Comparison of ENCODE assay signal across 18 cellular contexts in genomic region chr1:77776007-77776725, GRCh38. TPM values are rescaled to one million over a fixed set of nuclear protein-coding genes. Genes with fewer than 3 reads are reported as not detected.
DNase-seq lines count a peak whose midpoint lies in the region; ATAC-seq and TF ChIP-seq lines count a peak whose summit lies in the region.
"Had no signal": no experiment of that assay in that cellular context is flagged by ENCODE, and none has a peak within 500 bp of the region (broad histone marks: within the 10 kb centered on the region; RNA-seq: fewer than 3 reads in every experiment).

No MANE protein-coding gene starts in this region.

- H4K91ac ChIP-seq in IMR-90 (ENCODE audit: insufficient read depth, low read depth, low read length): no peak overlapping the region

- H3K9ac ChIP-seq in BLaER1 (no peak overlapping the region), IMR-90 (ENCODE audit: low read depth, low read length) (no peak overlapping the region)

- peak overlapping the region; percentile 16 for H3K4me3 Mint-ChIP-seq in neural crest cell
- H3K4me3 Mint-ChIP-seq: CD4-positive, alpha-beta memory T cell had no signal

- H2AFZ ChIP-seq in IMR-90 (replicated peaks; ENCODE audit: low read length, poor library complexity) (no peak overlapping the region), hepatocyte (peak overlapping the region; percentile 39)
- H2AFZ ChIP-seq: PC-9 had no signal

- no peak overlapping the region for H2BK15ac ChIP-seq in IMR-90 (ENCODE audit: low read depth, low read length)

- ATAC-seq in IMR-90 (ENCODE audit: low read depth): peak; percentile 7; the same call in 1 of the 2 replicates
- ATAC-seq in GM18519 (IDR thresholded peaks at IDR 0.05; ENCODE audit: low FRiP score, unreplicated experiment): no peak

- no peak overlapping the region for H2BK120ac ChIP-seq in IMR-90 (ENCODE audit: low read depth, low read length)

- H3K4me1 Mint-ChIP-seq in neural crest cell: peaks cover 19% of the 10 kb centered on the region

- TF ChIP-seq POLR2A in IMR-90 (IDR thresholded peaks at IDR 0.05; ENCODE audit: low read depth, low read length) (no peak), suprapubic skin (IDR thresholded peaks at IDR 0.05) (no peak)

- no TSS peak for BruUV-seq in IMR-90 (replicated peaks; lab: Mats Ljungman, UMichigan)

- no CpG with 5 or more reads among the region's 7 CpGs for WGBS in IMR-90 (ENCODE audit: extremely low coverage in 2 of 2, insufficient read length in 1 of 2), 2 experiments
- 43% methylated on average over 7 of the region's 7 CpGs for WGBS in hepatocyte (ENCODE audit: low lambda C conversion rate, missing lambda C conversion rate)
- 72% methylated on average over 7 of the region's 7 CpGs for WGBS in suprapubic skin

- no peak overlapping the region; the same call in 1 of the 2 replicates for H3K4ac ChIP-seq in IMR-90 (ENCODE audit: low read depth, low read length)

- H3K36me3 Mint-ChIP-seq in neural crest cell (ENCODE audit: low read depth): no peaks in the 10 kb centered on the region

- dilution Hi-C loops in IMR-90 (cut with HindIII; ENCODE audit: low sequenced_read_pairs, unreplicated experiment): no loop called here

- H4K8ac ChIP-seq in IMR-90 (ENCODE audit: low read depth in 2 of 2, low read length in 2 of 2): no peak overlapping the region

- H4K20me1 ChIP-seq in BLaER1 (peaks cover 6% of the 10 kb centered on the region; the same call in 1 of the 2 replicates), IMR-90 (ENCODE audit: insufficient read depth, low read length) (no peaks in the 10 kb centered on the region), hepatocyte (ENCODE audit: insufficient read depth, poor library complexity, severe bottlenecking) (peaks cover 1% of the 10 kb centered on the region)

- in situ Hi-C loops in IMR-90 (cut with MboI; ENCODE audit: low sequenced_read_pairs): no loop called here

- H3K27me3 ChIP-seq in BLaER1 (no peaks in the 10 kb centered on the region), IMR-90 (ENCODE audit: control insufficient read depth, insufficient read depth, low read length) (no peaks in the 10 kb centered on the region), hepatocyte (no peaks in the 10 kb centered on the region), suprapubic skin (no peaks in the 10 kb centered on the region)

- no peak overlapping the region for H3K18ac ChIP-seq in IMR-90 (ENCODE audit: low read depth, low read length)

- no peaks in the 10 kb centered on the region for H3K9me3 Mint-ChIP-seq in neural crest cell
- H3K9me3 Mint-ChIP-seq: CD4-positive, alpha-beta memory T cell had no signal

- no peaks in the 10 kb centered on the region for H3K9me2 ChIP-seq in hepatocyte (replicated peaks; ENCODE audit: insufficient read depth)

- no peak overlapping the region for H3K14ac ChIP-seq in IMR-90 (replicated peaks; ENCODE audit: low read depth, low read length)

- H3K79me2 ChIP-seq in hepatocyte: peaks cover 16% of the 10 kb centered on the region

- no peak for TF ChIP-seq RAD21 in IMR-90 (IDR thresholded peaks at IDR 0.05; ENCODE audit: low read length)

- H4K5ac ChIP-seq in IMR-90 (ENCODE audit: low read depth, low read length): no peak overlapping the region

- no peak overlapping the region for H2BK5ac ChIP-seq in IMR-90 (ENCODE audit: low read depth, low read length, poor library complexity, severe bottlenecking)

- H2AK5ac ChIP-seq in IMR-90 (ENCODE audit: low read depth, low read length): no peak overlapping the region

- intact Hi-C loops in IMR-90 (cut with micrococcal nuclease): no loop called here

- no peaks in the 10 kb centered on the region for H3K9me3 ChIP-seq in BLaER1
- no peaks in the 10 kb centered on the region for H3K9me3 ChIP-seq in IMR-90 (ENCODE audit: control insufficient read depth, insufficient read depth, low read length)
- no peaks in the 10 kb centered on the region for H3K9me3 ChIP-seq in hepatocyte (ENCODE audit: low read depth)
- H3K9me3 ChIP-seq in suprapubic skin: no peaks in the 10 kb centered on the region
- H3K9me3 ChIP-seq: HAP-1 had no signal

- H3K9me1 ChIP-seq in IMR-90 (ENCODE audit: insufficient read depth, low read length): no peaks in the 10 kb centered on the region; the same call in 1 of the 2 replicates

- DNase-seq in IMR-90 (peak; percentile 6), hepatocyte (ENCODE audit: low spot score) (no peak), neural crest cell (ENCODE audit: low read depth, low spot score) (no peak), suprapubic skin (ENCODE audit: low spot score in 2 of 2) (no peak), H4 (ENCODE audit: low spot score) (no peak), AG08396 (ENCODE audit: low spot score) (no peak)
- DNase-seq: CD4-positive, alpha-beta memory T cell; Karpas-422; MM.1S; NCI-H1105; NCI-H1694 treated with DMSO at 0.1 percent for 48 hours; NCI-H345; NCI-H69; PC-9 had no signal

- H3K4me1 ChIP-seq in BLaER1 (peaks cover 26% of the 10 kb centered on the region), IMR-90 (ENCODE audit: control insufficient read depth, insufficient read depth, low read length) (peaks cover 4% of the 10 kb centered on the region; the same call in 1 of the 2 replicates), hepatocyte (ENCODE audit: insufficient read depth) (peaks cover 12% of the 10 kb centered on the region), suprapubic skin (peaks cover 11% of the 10 kb centered on the region)

- H3K79me1 ChIP-seq in IMR-90 (ENCODE audit: low read depth in 1 of 2, low read length in 2 of 2): peaks cover 5 to 6% of the 10 kb centered on the region in 2 experiments; a peak in 1 of 4 replicates

- H2BK20ac ChIP-seq in IMR-90 (ENCODE audit: low read depth, low read length): no peak overlapping the region

- no peaks in the 10 kb centered on the region for H3K27me3 Mint-ChIP-seq in neural crest cell (ENCODE audit: low read depth)

- TF ChIP-seq CTCF in IMR-90 (conservative IDR thresholded peaks at IDR 0.05; ENCODE audit: low read depth, low read length) (no peak), hepatocyte (IDR thresholded peaks at IDR 0.05; ENCODE audit: poor library complexity) (no peak), neural crest cell (conservative IDR thresholded peaks at IDR 0.05) (no peak), suprapubic skin (IDR thresholded peaks at IDR 0.05) (no peak)

- H3K23ac ChIP-seq in IMR-90 (ENCODE audit: low read depth, low read length): no peak overlapping the region

- CTCF ChIA-PET in IMR-90 (lab: Yijun Ruan, JAX): interaction anchor here (0.6 to 1.4 kb wide), 2 partner anchors 8 to 34 kb away, joined by 4 to 6 read pairs; no protein-coding TSS in a partner anchor

- no peak for TF ChIP-seq EP300 in suprapubic skin (IDR thresholded peaks at IDR 0.05)

- POLR2A ChIA-PET in IMR-90 (lab: Charles Lee; ENCODE audit: unreplicated experiment): no interaction called here

- no peak overlapping the region for H2AK9ac ChIP-seq in IMR-90 (replicated peaks; ENCODE audit: low read depth, low read length, poor library complexity)

- H3K27ac ChIP-seq in BLaER1 (no peak overlapping the region), IMR-90 (ENCODE audit: insufficient read depth, low read length) (no peak overlapping the region), hepatocyte (no peak overlapping the region), suprapubic skin (no peak overlapping the region)
- H3K27ac ChIP-seq: HL-60, PC-9 had no signal

- H3K4me2 ChIP-seq in BLaER1 (peak overlapping the region; percentile 29), IMR-90 (ENCODE audit: low read depth, low read length) (peak overlapping the region; percentile 43; the same call in 1 of the 2 replicates), hepatocyte (no peak overlapping the region)
- H3K4me2 ChIP-seq: PC-9 had no signal

- no peak overlapping the region for H3K56ac ChIP-seq in IMR-90 (ENCODE audit: extremely low read depth, insufficient read depth, low read length)

- H3K4me3 ChIP-seq in BLaER1 (no peak overlapping the region), IMR-90 (ENCODE audit: insufficient read depth, low read depth, low read length) (no peak overlapping the region), hepatocyte (no peak overlapping the region), suprapubic skin (no peak overlapping the region)
- H3K4me3 ChIP-seq: HAP-1, PC-9 had no signal

- no peak overlapping the region for H3K27ac Mint-ChIP-seq in neural crest cell (ENCODE audit: unreplicated experiment)

- H3K36me3 ChIP-seq in BLaER1: no peaks in the 10 kb centered on the region
- no peaks in the 10 kb centered on the region for H3K36me3 ChIP-seq in IMR-90 (ENCODE audit: control insufficient read depth, insufficient read depth, low read length)
- no peaks in the 10 kb centered on the region for H3K36me3 ChIP-seq in hepatocyte (replicated peaks; ENCODE audit: insufficient read depth, low read depth)
- H3K36me3 ChIP-seq in suprapubic skin: no peaks in the 10 kb centered on the region
- H3K36me3 ChIP-seq: HAP-1 had no signal

TF ChIP-seq in IMR-90, 13 proteins besides CTCF, POLR2A, EP300 and RAD21 (continues in another document):
- TF ChIP-seq MAZ (IDR thresholded peaks at IDR 0.05; ENCODE audit: borderline replicate concordance, low read depth, low read length): no peak
- TF ChIP-seq MXI1 (IDR thresholded peaks at IDR 0.05; ENCODE audit: borderline replicate concordance, low read depth, low read length): no peak
- TF ChIP-seq CEBPB (IDR thresholded peaks at IDR 0.05; ENCODE audit: low read depth, low read length): no peak
- no peak for TF ChIP-seq NFE2L2 (IDR thresholded peaks at IDR 0.05; ENCODE audit: low read depth, low read length)
- TF ChIP-seq SMC3 (IDR thresholded peaks at IDR 0.05; ENCODE audit: low read depth, low read length): no peak
- TF ChIP-seq BHLHE40 (IDR thresholded peaks at IDR 0.05; ENCODE audit: low read depth, low read length): no peak
- TF ChIP-seq RFX5 (IDR thresholded peaks at IDR 0.05; ENCODE audit: low read depth, low read length): no peak
- TF ChIP-seq MAFK (IDR thresholded peaks at IDR 0.05; ENCODE audit: low read depth, low read length): no peak
- TF ChIP-seq FOS (IDR thresholded peaks at IDR 0.05; ENCODE audit: low read depth, low read length): no peak

RNA-seq across cellular contexts. Expression of gene MIGA1, which starts 3.3 kb away (rescaled TPM):
- 16.3 and 21.4 TPM in 2 replicates for total RNA-seq in IMR-90 (2012; rRNA removed)
- 3.9 and 5.7 TPM in 2 replicates for polyA plus RNA-seq in IMR-90 (2012; rRNA removed)
- 0.84 and 1.6 TPM in 2 replicates for polyA plus RNA-seq in IMR-90 (2012; cell fraction: cytosol; rRNA removed)
- 0.77 and 4.0 TPM in 2 replicates for polyA plus RNA-seq in IMR-90 (2012; cell fraction: nucleus; rRNA removed; ENCODE audit: low replicate concordance)
- total RNA-seq in hepatocyte: 17.9 and 18.1 TPM in 2 replicates
- 8.8 and 8.9 TPM in 2 replicates for polyA plus RNA-seq in hepatocyte
- 6.2 and 8.0 TPM in 2 replicates for total RNA-seq in neural crest cell
- total RNA-seq in suprapubic skin: 10 to 100 TPM in 2 of 4 donors, 1 to 10 TPM in 2; 7.6 to 17.6 (median 10.2) TPM
- 5.7 and 7.6 TPM in 2 replicates for total RNA-seq in H4 (2014; rRNA removed; shearing (Covaris generic))

RNA-seq across cellular contexts. Expression of gene USP33, which starts 16.5 kb away (rescaled TPM):
- 64.5 and 89.4 TPM in 2 replicates for total RNA-seq in IMR-90 (2012; rRNA removed)
- polyA plus RNA-seq in IMR-90 (2012; rRNA removed): 25.5 and 33.7 TPM in 2 replicates
- 7.5 and 8.0 TPM in 2 replicates for polyA plus RNA-seq in IMR-90 (2012; cell fraction: cytosol; rRNA removed)
- 12.8 and 56.1 TPM in 2 replicates for polyA plus RNA-seq in IMR-90 (2012; cell fraction: nucleus; rRNA removed; ENCODE audit: low replicate concordance)
- 68.0 and 81.5 TPM in 2 replicates for total RNA-seq in hepatocyte
- 36.3 and 37.2 TPM in 2 replicates for polyA plus RNA-seq in hepatocyte
- 64.1 and 67.4 TPM in 2 replicates for total RNA-seq in neural crest cell
- 100 to 1,000 TPM in 1 of 4 donors, 10 to 100 TPM in 3; 45.3 to 108 (median 53.6) TPM for total RNA-seq in suprapubic skin
- 28.7 and 40.2 TPM in 2 replicates for total RNA-seq in H4 (2014; rRNA removed; shearing (Covaris generic))
